1 cellular context compared by ENCODE assay signal in the genomic region with DNA sequence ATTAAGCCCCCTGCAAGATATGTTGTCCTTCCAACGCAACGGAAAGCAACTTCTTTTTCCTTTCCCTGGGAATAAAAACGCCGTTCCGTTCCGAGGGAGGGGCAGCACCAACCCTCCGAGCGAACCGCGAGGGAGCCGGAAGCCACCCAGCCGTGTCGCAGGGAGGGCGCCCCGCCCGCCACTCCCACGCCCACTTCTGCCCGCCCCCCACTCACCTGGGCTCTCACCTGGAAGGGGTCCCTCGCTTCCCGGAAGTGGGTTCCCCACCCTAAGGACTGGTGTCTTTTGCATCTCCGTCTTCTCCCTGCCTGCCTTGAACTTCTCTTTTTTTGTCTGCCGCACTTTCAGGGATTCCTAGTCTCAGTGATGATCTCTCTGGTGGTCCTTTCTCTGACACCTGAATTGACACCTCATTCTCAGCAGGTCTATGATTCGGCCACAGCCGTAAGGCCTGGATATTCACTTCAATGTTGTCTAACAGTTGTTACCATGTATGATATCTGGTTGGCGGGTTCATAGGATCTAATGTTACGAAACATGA.
TF ChIP-seq lines count a peak whose summit lies in the region.

No MANE protein-coding gene starts in this region.

TF ChIP-seq in HepG2, 621 proteins besides CTCF, POLR2A, EP300 and RAD21 (continued from another document and continues in another):
- TF ChIP-seq GMEB1 (CRISPR knock-in tag; IDR thresholded peaks at IDR 0.05; ENCODE audit: borderline replicate concordance) = peak; percentile 44; the same call in 1 of the 2 replicates
- peak; percentile 38; the same call in 1 of the 2 replicates for TF ChIP-seq ZNF687 (CRISPR knock-in tag; IDR thresholded peaks at IDR 0.05)
- TF ChIP-seq FLYWCH1 (CRISPR knock-in tag; IDR thresholded peaks at IDR 0.05) = no peak
- no peak for TF ChIP-seq ZNF790 (CRISPR knock-in tag; IDR thresholded peaks at IDR 0.05; ENCODE audit: borderline replicate concordance)
- 0 out of 2 replicates have a peak, but pooled peaks have one; percentile 4 for TF ChIP-seq HNF1B (CRISPR knock-in tag; IDR thresholded peaks at IDR 0.05)
- TF ChIP-seq NR2F6 (IDR thresholded peaks at IDR 0.05) = peak; percentile 7; the same call in 1 of the 2 replicates
- no peak for TF ChIP-seq NR2F6 (CRISPR knock-in tag; IDR thresholded peaks at IDR 0.05)
- TF ChIP-seq THAP11 (CRISPR knock-in tag; IDR thresholded peaks at IDR 0.05) = peak; percentile 8; the same call in 1 of the 2 replicates
- no peak for TF ChIP-seq CBFB (CRISPR knock-in tag; IDR thresholded peaks at IDR 0.05)
- TF ChIP-seq ZNF136 (CRISPR knock-in tag; IDR thresholded peaks at IDR 0.05; ENCODE audit: low read depth) = peak; percentile 26; the same call in 1 of the 2 replicates
- no peak for TF ChIP-seq ZFX (CRISPR knock-in tag; IDR thresholded peaks at IDR 0.05; ENCODE audit: low read depth)
- no peak for TF ChIP-seq PITX1 (CRISPR knock-in tag; IDR thresholded peaks at IDR 0.05)
- TF ChIP-seq ZNF160 (CRISPR knock-in tag; IDR thresholded peaks at IDR 0.05) = no peak
- TF ChIP-seq, protein P1, sequence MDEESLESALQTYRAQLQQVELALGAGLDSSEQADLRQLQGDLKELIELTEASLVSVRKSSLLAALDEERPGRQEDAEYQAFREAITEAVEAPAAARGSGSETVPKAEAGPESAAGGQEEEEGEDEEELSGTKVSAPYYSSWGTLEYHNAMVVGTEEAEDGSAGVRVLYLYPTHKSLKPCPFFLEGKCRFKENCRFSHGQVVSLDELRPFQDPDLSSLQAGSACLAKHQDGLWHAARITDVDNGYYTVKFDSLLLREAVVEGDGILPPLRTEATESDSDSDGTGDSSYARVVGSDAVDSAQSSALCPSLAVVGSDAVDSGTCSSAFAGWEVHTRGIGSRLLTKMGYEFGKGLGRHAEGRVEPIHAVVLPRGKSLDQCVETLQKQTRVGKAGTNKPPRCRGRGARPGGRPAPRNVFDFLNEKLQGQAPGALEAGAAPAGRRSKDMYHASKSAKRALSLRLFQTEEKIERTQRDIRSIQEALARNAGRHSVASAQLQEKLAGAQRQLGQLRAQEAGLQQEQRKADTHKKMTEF (CRISPR knock-in tag; IDR thresholded peaks at IDR 0.05) = 0 out of 2 replicates have a peak, but pooled peaks have one; percentile 0
- no peak for TF ChIP-seq ZSCAN20 (CRISPR knock-in tag; IDR thresholded peaks at IDR 0.05; ENCODE audit: borderline replicate concordance)
- TF ChIP-seq, protein P2, sequence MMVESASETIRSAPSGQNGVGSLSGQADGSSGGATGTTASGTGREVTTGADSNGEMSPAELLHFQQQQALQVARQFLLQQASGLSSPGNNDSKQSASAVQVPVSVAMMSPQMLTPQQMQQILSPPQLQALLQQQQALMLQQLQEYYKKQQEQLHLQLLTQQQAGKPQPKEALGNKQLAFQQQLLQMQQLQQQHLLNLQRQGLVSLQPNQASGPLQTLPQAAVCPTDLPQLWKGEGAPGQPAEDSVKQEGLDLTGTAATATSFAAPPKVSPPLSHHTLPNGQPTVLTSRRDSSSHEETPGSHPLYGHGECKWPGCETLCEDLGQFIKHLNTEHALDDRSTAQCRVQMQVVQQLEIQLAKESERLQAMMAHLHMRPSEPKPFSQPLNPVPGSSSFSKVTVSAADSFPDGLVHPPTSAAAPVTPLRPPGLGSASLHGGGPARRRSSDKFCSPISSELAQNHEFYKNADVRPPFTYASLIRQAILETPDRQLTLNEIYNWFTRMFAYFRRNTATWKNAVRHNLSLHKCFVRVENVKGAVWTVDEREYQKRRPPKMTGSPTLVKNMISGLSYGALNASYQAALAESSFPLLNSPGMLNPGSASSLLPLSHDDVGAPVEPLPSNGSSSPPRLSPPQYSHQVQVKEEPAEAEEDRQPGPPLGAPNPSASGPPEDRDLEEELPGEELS (CRISPR knock-in tag; IDR thresholded peaks at IDR 0.05) = no peak
- TF ChIP-seq BHLHE40 (IDR thresholded peaks at IDR 0.05; ENCODE audit: low read length) = no peak
- TF ChIP-seq ZBTB10 (CRISPR knock-in tag; IDR thresholded peaks at IDR 0.05; ENCODE audit: borderline replicate concordance) = peak; percentile 8; the same call in 1 of the 2 replicates
- TF ChIP-seq ETV6 (CRISPR knock-in tag; conservative IDR thresholded peaks at IDR 0.05) = 0 out of 2 replicates have a peak, but pooled peaks have one; percentile 12
- TF ChIP-seq ZBTB7B (CRISPR knock-in tag; IDR thresholded peaks at IDR 0.05) = peak; percentile 38; the same call in 1 of the 2 replicates
- TF ChIP-seq NR2C2 (CRISPR knock-in tag; IDR thresholded peaks at IDR 0.05; ENCODE audit: borderline replicate concordance) = peak; percentile 14; the same call in 1 of the 2 replicates
- TF ChIP-seq KLF11 (CRISPR knock-in tag; IDR thresholded peaks at IDR 0.05) = 0 out of 2 replicates have a peak, but pooled peaks have one; percentile 1
- no peak for TF ChIP-seq FOSL2 (CRISPR knock-in tag; IDR thresholded peaks at IDR 0.05)
- TF ChIP-seq MYNN (CRISPR knock-in tag; IDR thresholded peaks at IDR 0.05; ENCODE audit: low read depth) = no peak
- no peak for TF ChIP-seq ZNF569 (CRISPR knock-in tag; IDR thresholded peaks at IDR 0.05; ENCODE audit: borderline replicate concordance)
- no peak for TF ChIP-seq ZSCAN12 (CRISPR knock-in tag; IDR thresholded peaks at IDR 0.05)
- TF ChIP-seq ZNF431 (CRISPR knock-in tag; IDR thresholded peaks at IDR 0.05; ENCODE audit: borderline replicate concordance, low read depth) = no peak
- no peak for TF ChIP-seq ZNF782 (CRISPR knock-in tag; IDR thresholded peaks at IDR 0.05; ENCODE audit: borderline replicate concordance)
- no peak for TF ChIP-seq ZSCAN21 (CRISPR knock-in tag; IDR thresholded peaks at IDR 0.05; ENCODE audit: borderline replicate concordance)
- no peak for TF ChIP-seq DR1 (CRISPR knock-in tag; IDR thresholded peaks at IDR 0.05)
- no peak for TF ChIP-seq HNRNPLL (IDR thresholded peaks at IDR 0.05; ENCODE audit: low read depth, low read length, poor library complexity, severe bottlenecking)
- no peak for TF ChIP-seq ZNF614 (CRISPR knock-in tag; IDR thresholded peaks at IDR 0.05; ENCODE audit: borderline replicate concordance)
- TF ChIP-seq, protein P3, sequence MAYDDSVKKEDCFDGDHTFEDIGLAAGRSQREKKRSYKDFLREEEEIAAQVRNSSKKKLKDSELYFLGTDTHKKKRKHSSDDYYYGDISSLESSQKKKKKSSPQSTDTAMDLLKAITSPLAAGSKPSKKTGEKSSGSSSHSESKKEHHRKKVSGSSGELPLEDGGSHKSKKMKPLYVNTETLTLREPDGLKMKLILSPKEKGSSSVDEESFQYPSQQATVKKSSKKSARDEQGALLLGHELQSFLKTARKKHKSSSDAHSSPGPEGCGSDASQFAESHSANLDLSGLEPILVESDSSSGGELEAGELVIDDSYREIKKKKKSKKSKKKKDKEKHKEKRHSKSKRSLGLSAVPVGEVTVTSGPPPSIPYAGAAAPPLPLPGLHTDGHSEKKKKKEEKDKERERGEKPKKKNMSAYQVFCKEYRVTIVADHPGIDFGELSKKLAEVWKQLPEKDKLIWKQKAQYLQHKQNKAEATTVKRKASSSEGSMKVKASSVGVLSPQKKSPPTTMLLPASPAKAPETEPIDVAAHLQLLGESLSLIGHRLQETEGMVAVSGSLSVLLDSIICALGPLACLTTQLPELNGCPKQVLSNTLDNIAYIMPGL (CRISPR knock-in tag; IDR thresholded peaks at IDR 0.05; ENCODE audit: borderline replicate concordance in 1 of 2, low read depth in 1 of 2) = peak in 1 of 2 experiments; percentile 3; a peak in 1 of 4 replicates
- no peak; the same call in 1 of the 2 replicates for TF ChIP-seq ZNF362 (CRISPR knock-in tag; IDR thresholded peaks at IDR 0.05; ENCODE audit: borderline replicate concordance)
- peak; percentile 11 for TF ChIP-seq ASH2L (IDR thresholded peaks at IDR 0.05; ENCODE audit: insufficient read length, low read depth, low read length)
- TF ChIP-seq THRA (CRISPR knock-in tag; IDR thresholded peaks at IDR 0.05; ENCODE audit: borderline replicate concordance) = no peak
- TF ChIP-seq FOXK1 (CRISPR knock-in tag; IDR thresholded peaks at IDR 0.05; ENCODE audit: borderline replicate concordance, low read depth) = no peak
- TF ChIP-seq TBX3 (IDR thresholded peaks at IDR 0.05; ENCODE audit: borderline replicate concordance) = no peak
- TF ChIP-seq ZBTB42 (CRISPR knock-in tag; IDR thresholded peaks at IDR 0.05) = no peak
- no peak for TF ChIP-seq KDM6A (CRISPR knock-in tag; IDR thresholded peaks at IDR 0.05; ENCODE audit: low read depth)
